37 cellular contexts compared by ENCODE assay signal in the genomic region with DNA sequence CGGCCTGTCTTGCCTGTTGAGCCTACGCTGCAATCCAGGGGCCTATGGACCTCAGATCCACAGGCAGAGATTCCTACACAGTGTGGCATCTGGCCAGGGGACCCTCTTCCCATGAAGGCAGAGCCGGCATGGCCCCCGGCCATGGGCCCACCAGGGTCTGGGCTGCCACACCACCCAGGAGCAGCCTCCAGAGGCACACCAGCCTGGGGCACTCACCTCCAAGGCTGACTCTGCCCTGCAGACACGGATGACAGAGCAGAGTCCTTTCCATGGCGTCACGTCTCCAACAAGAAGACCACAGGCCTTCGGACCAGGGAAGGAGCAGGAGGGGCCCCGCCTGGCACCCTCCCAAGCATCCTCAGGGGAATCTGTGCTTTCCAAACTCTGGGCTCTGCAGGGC. TPM values are rescaled to one million over a fixed set of nuclear protein-coding genes. Genes with fewer than 3 reads are reported as not detected.
"Had no signal": no experiment of that assay in that cellular context is flagged by ENCODE, and none has a peak within 500 bp of the region (broad histone marks: within the 10 kb centered on the region; RNA-seq: fewer than 3 reads in every experiment).

No MANE protein-coding gene starts in this region.

- H3K27ac ChIP-seq: adrenal gland, ascending aorta, body of pancreas, brain microvascular endothelial cell, breast epithelium, cardiac muscle cell had no signal

- H3K9me3 ChIP-seq: adrenal gland, ascending aorta, body of pancreas, breast epithelium had no signal

- H3K4me3 ChIP-seq: adrenal gland, ascending aorta, body of pancreas, breast epithelium, cardiac muscle cell had no signal

- FAIRE-seq: astrocyte, bronchial epithelial cell, colon had no signal

- DNase-seq: activated effector memory CD4-positive, alpha-beta T cell treated with anti-CD3 and anti-CD28 coated beads, Interleukin-2, amount 50 U/mL, for 16 hours; activated effector memory CD4-positive, alpha-beta T cell treated with Interleukin-2 at 50 U/mL for 16 hours; activated gamma-delta T cell; activated gamma-delta T cell treated with Interleukin-2 at 50 U/mL for 16 hours; activated naive CD4-positive, alpha-beta T cell; activated naive CD4-positive, alpha-beta T cell treated with anti-CD3 and anti-CD28 coated beads for 36 hours; activated naive CD4-positive, alpha-beta T cell treated with anti-CD3 and anti-CD28 coated beads, Interleukin-2, amount 10 ng/mL, durations not matched to agents 7 days and 5 days; activated naive CD4-positive, alpha-beta T cell treated with anti-CD3 and anti-CD28 coated beads, Interleukin-2, amount 50 U/mL, for 16 hours; activated naive CD4-positive, alpha-beta T cell treated with Interleukin-2 at 50 U/mL for 16 hours; activated naive CD8-positive, alpha-beta T cell treated with anti-CD3 and anti-CD28 coated beads for 36 hours; activated naive CD8-positive, alpha-beta T cell treated with anti-CD3 and anti-CD28 coated beads, Interleukin-2, amount 10 ng/mL, durations not matched to agents 7 days and 5 days; activated naive CD8-positive, alpha-beta T cell treated with anti-CD3 and anti-CD28 coated beads, Interleukin-2, amount 50 U/mL, for 24 hours; activated T-cell treated with anti-CD3 and anti-CD28 coated beads, Interleukin-2, amount 50 U/mL, for 24 hours; activated T-cell treated with anti-CD3 and anti-CD28 coated beads, Interleukin-2, amount 50 U/mL, for 4 hours; activated T-cell treated with anti-CD3 and anti-CD28 coated beads, Interleukin-2, amount 50 U/mL, for 48 hours; activated T-cell treated with anti-CD3 and anti-CD28 coated beads, Interleukin-2, amount 50 U/mL, for 72 hours; adrenal gland; amniotic stem cell; amygdala; anterior cingulate cortex; aorta; body of pancreas; brain microvascular endothelial cell; caudate nucleus; central memory CD4-positive, alpha-beta T cell; cerebellar nuclear complex had no signal

- ATAC-seq: activated naive CD4-positive, alpha-beta T cell treated with anti-CD3 and anti-CD28 coated beads, Interleukin-2, amount 50 U/mL, for 72 hours; activated naive CD8-positive, alpha-beta T cell treated with anti-CD3 and anti-CD28 coated beads, Interleukin-2, amount 50 U/mL, for 24 hours; activated T-cell treated with anti-CD3 and anti-CD28 coated beads, Interleukin-2, amount 50 U/mL, for 4 hours; activated T-cell treated with anti-CD3 and anti-CD28 coated beads, Interleukin-2, amount 50 U/mL, for 72 hours; activated T-helper 17 cell treated with anti-CD3 and anti-CD28 coated beads, Interleukin-2, amount 50 U/mL, for 72 hours; body of pancreas had no signal

- H3K36me3 ChIP-seq: adrenal gland, ascending aorta, brain microvascular endothelial cell, breast epithelium, cardiac muscle cell had no signal

RNA-seq across cellular contexts. Expression of gene HRH3, which starts 3.5 kb away (rescaled TPM):
- total RNA-seq: activated naive CD4-positive, alpha-beta T cell treated with anti-CD3 and anti-CD28 coated beads for 36 hours; activated naive CD4-positive, alpha-beta T cell treated with anti-CD3 and anti-CD28 coated beads, Interleukin-2, amount 50 U/mL, for 72 hours; activated naive CD8-positive, alpha-beta T cell treated with anti-CD3 and anti-CD28 coated beads for 36 hours; activated naive CD8-positive, alpha-beta T cell treated with anti-CD3 and anti-CD28 coated beads, Interleukin-2, amount 10 ng/mL, durations not matched to agents 7 days and 5 days; activated T-cell treated with anti-CD3 and anti-CD28 coated beads, Interleukin-2, amount 50 U/mL, for 4 hours; activated T-cell treated with anti-CD3 and anti-CD28 coated beads, Interleukin-2, amount 50 U/mL, for 72 hours; activated T-helper 1 cell treated with anti-CD3 and anti-CD28 coated beads, Interleukin-12 subunit alpha, Interleukin-12 subunit beta, Interleukin-2, Interleukin-4 antibody, amounts not matched to agents 30 ng/mL and 10 ng/mL and 1 ng/mL, durations not matched to agents 14 hours and 24 hours and 36 hours; activated T-helper 17 cell treated with anti-CD3 and anti-CD28 coated beads, Interleukin-2, amount 50 U/mL, for 72 hours; activated T-helper 2 cell treated with anti-CD3 and anti-CD28 coated beads, Interferon-gamma antibody, Interleukin-2, Interleukin-4, amounts not matched to agents 10 μg/mL and 5 μg/mL and 100 μg/mL, durations not matched to agents 14 hours and 24 hours and 36 hours; aorta; breast epithelium; bronchial epithelial cell; cardiac muscle cell; chondrocyte had no signal
- polyA plus RNA-seq: aorta, cardiac muscle cell had no signal
